1 cellular context compared by ENCODE assay signal in genomic region chr11:66670816-66671215, GRCh38.
TF ChIP-seq lines count a peak whose summit lies in the region.

No MANE protein-coding gene starts in this region.

TF ChIP-seq in HepG2, 621 proteins besides CTCF, POLR2A, EP300 and RAD21:
- no peak for TF ChIP-seq ZNF20 (CRISPR knock-in tag; IDR thresholded peaks at IDR 0.05)
